ENCODE assay signal across 9 cellular contexts in the genomic region with DNA sequence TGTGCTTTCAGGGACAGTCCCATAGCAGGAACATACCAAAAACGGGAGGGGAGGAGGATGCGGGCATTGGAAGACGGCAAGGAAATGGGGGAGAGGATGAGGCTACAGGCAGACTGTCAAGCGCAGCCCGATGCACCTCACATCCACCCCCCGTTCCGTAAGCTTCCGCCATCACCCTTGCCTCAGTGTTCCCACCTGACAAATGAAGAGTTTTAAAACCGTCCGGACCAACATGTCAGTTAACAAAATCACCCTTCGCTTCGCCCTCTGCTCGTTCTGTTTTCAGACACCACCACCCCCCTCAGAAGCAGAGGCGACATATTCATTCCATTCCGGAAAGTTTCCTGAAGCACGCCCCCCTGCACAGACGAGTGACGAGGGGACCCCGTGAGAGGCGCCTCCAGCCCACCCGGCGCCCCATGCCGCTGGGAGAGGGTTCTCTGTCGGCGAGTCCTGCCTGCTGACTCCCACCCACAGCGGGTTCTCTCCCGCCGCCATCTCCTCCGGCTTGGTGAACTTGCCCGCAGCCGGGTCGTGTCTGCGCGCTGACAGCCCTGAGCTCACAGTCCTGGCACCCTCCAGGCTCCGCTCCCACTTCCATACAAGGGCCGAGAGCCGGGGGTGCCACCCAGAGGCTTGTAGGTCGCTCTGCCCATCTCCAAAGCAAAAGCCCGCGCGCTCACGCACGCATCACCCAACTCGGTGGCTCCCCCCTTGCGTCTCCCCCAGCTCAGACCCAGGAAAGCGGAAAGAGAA. TPM values are rescaled to one million over a fixed set of nuclear protein-coding genes. Genes with fewer than 3 reads are reported as not detected.
A peak's percentile ranks its signal among the peaks of the same experiment; 100 is the strongest.
DNase-seq lines count a peak whose midpoint lies in the region; ATAC-seq and TF ChIP-seq lines count a peak whose summit lies in the region.
"Had no signal": no experiment of that assay in that cellular context is flagged by ENCODE, and none has a peak within 500 bp of the region (broad histone marks: within the 10 kb centered on the region; RNA-seq: fewer than 3 reads in every experiment).

No MANE protein-coding gene starts in this region.

- H3K36me3 ChIP-seq in trophoblast cell (ENCODE audit: control insufficient read depth in 1 of 2, insufficient read depth in 2 of 2, low read length in 2 of 2) = no peaks in the 10 kb centered on the region
- H3K36me3 ChIP-seq: neutrophil had no signal

- no CpG with 5 or more reads among the region's 46 CpGs for WGBS in trophoblast cell (ENCODE audit: extremely low coverage, insufficient coverage, insufficient read length)

- peaks cover 28% of the 10 kb centered on the region for H3K27me3 ChIP-seq in trophoblast cell (ENCODE audit: insufficient read depth, low read length)

- no peak overlapping the region for H3K14ac ChIP-seq in trophoblast cell (ENCODE audit: low read length)

- H3K4me1 ChIP-seq in trophoblast cell (ENCODE audit: control insufficient read depth in 1 of 2, insufficient read depth in 2 of 2, low read length in 2 of 2) = peaks cover 15 to 17% of the 10 kb centered on the region in 2 experiments

- no peak overlapping the region for H2AFZ ChIP-seq in trophoblast cell (ENCODE audit: insufficient read depth, low read length, poor library complexity)

- H3K36me3 Mint-ChIP-seq in WTC11 (peaks cover 4% of the 10 kb centered on the region; the same call in 1 of the 2 replicates), endothelial cell (ENCODE audit: low read depth, unreplicated experiment) (peaks cover 4% of the 10 kb centered on the region)

- CTCF ChIA-PET in WTC11 (lab: Charles Lee) = interaction anchor here (0.9 to 4.6 kb wide), 6 partner anchors 8 to 95 kb away, joined by 3 to 25 read pairs (median 4); no protein-coding TSS in a partner anchor

- no peak overlapping the region for H4K8ac ChIP-seq in trophoblast cell (ENCODE audit: low read depth, low read length)

- H3K23ac ChIP-seq in trophoblast cell (ENCODE audit: low read length) = peak overlapping the region; percentile 80

- H3K4me3 ChIP-seq in trophoblast cell (ENCODE audit: low read depth, low read length) = no peak overlapping the region

- DNase-seq in DMS79 (lab: John Stamatoyannopoulos, UW) (peak; percentile 33), WTC11 (ENCODE audit: low spot score) (no peak), endothelial cell (ENCODE audit: low spot score) (no peak), trophoblast cell (peak in 1 of 2 donors; percentile 46), NCI-H774 (lab: John Stamatoyannopoulos, UW) (no peak), NCI-H2227 treated with DMSO at 0.1 percent for 48 hours (lab: John Stamatoyannopoulos, UW) (no peak)

- TF ChIP-seq CTCF in WTC11 (IDR thresholded peaks at IDR 0.05) (no peak), endothelial cell (IDR thresholded peaks at IDR 0.05; ENCODE audit: unreplicated experiment) (no peak)

- H3K4me3 Mint-ChIP-seq in WTC11 (peak overlapping the region; percentile 82), endothelial cell (ENCODE audit: unreplicated experiment) (peak overlapping the region; percentile 83)

- H4K12ac ChIP-seq in trophoblast cell (ENCODE audit: low read depth, low read length) = no peak overlapping the region

- H3K79me1 ChIP-seq in trophoblast cell (ENCODE audit: low read length) = peaks cover 3% of the 10 kb centered on the region

- H3K27ac Mint-ChIP-seq in WTC11 = no peak overlapping the region
- H3K27ac Mint-ChIP-seq in endothelial cell (ENCODE audit: unreplicated experiment) = no peak overlapping the region

- H2BK12ac ChIP-seq in trophoblast cell (ENCODE audit: low read length) = no peak overlapping the region

- no peak overlapping the region for H2BK5ac ChIP-seq in trophoblast cell (ENCODE audit: low read depth, low read length, poor library complexity)

- H2BK120ac ChIP-seq in trophoblast cell (ENCODE audit: insufficient read depth, low read length, poor library complexity) = no peak overlapping the region

- H3K9ac ChIP-seq in trophoblast cell (ENCODE audit: low read length) = no peak overlapping the region

- H3K27me3 Mint-ChIP-seq in WTC11 (ENCODE audit: low read depth) = peaks cover 45% of the 10 kb centered on the region
- peaks cover 33% of the 10 kb centered on the region for H3K27me3 Mint-ChIP-seq in endothelial cell (ENCODE audit: unreplicated experiment)

- H4K91ac ChIP-seq in trophoblast cell (ENCODE audit: low read depth, low read length) = no peak overlapping the region

- peaks cover 4% of the 10 kb centered on the region for H3K9me3 ChIP-seq in trophoblast cell (ENCODE audit: insufficient read depth, low read depth, low read length)
- H3K9me3 ChIP-seq: neutrophil had no signal

- H3K79me2 ChIP-seq in trophoblast cell (ENCODE audit: control insufficient read depth, insufficient read depth, low read length, poor library complexity) = no peaks in the 10 kb centered on the region

- POLR2A ChIA-PET in WTC11 (lab: Charles Lee) = no interaction called here

- no peak overlapping the region for H2AK5ac ChIP-seq in trophoblast cell (ENCODE audit: low read length)

- ATAC-seq in WTC11 (no peak), HG03045 (IDR thresholded peaks at IDR 0.05; ENCODE audit: unreplicated experiment) (no peak), GM18861 (IDR thresholded peaks at IDR 0.05; ENCODE audit: unreplicated experiment) (no peak)

- H3K4me1 Mint-ChIP-seq in WTC11 (peaks cover 63% of the 10 kb centered on the region), endothelial cell (ENCODE audit: unreplicated experiment) (peaks cover 19% of the 10 kb centered on the region)

- H3K9me3 Mint-ChIP-seq in WTC11 (peaks cover 9% of the 10 kb centered on the region), endothelial cell (ENCODE audit: unreplicated experiment) (no peaks in the 10 kb centered on the region)

- no peak overlapping the region for H3K18ac ChIP-seq in trophoblast cell (ENCODE audit: low read length)

- H3K27ac ChIP-seq in trophoblast cell (ENCODE audit: low read depth, low read length) = no peak overlapping the region
- H3K27ac ChIP-seq: neutrophil had no signal

- H3K4me2 ChIP-seq in trophoblast cell (ENCODE audit: low read length) = peak overlapping the region; percentile 34

- H3K4ac ChIP-seq in trophoblast cell (ENCODE audit: low read depth, low read length) = no peak overlapping the region

TF ChIP-seq in WTC11, 78 proteins besides CTCF, POLR2A, EP300 and RAD21 (continues in another document):
- TF ChIP-seq MXD4 (CRISPR knock-in tag; IDR thresholded peaks at IDR 0.05; ENCODE audit: borderline replicate concordance) = no peak
- TF ChIP-seq, protein P1, sequence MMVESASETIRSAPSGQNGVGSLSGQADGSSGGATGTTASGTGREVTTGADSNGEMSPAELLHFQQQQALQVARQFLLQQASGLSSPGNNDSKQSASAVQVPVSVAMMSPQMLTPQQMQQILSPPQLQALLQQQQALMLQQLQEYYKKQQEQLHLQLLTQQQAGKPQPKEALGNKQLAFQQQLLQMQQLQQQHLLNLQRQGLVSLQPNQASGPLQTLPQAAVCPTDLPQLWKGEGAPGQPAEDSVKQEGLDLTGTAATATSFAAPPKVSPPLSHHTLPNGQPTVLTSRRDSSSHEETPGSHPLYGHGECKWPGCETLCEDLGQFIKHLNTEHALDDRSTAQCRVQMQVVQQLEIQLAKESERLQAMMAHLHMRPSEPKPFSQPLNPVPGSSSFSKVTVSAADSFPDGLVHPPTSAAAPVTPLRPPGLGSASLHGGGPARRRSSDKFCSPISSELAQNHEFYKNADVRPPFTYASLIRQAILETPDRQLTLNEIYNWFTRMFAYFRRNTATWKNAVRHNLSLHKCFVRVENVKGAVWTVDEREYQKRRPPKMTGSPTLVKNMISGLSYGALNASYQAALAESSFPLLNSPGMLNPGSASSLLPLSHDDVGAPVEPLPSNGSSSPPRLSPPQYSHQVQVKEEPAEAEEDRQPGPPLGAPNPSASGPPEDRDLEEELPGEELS (CRISPR knock-in tag; IDR thresholded peaks at IDR 0.05) = no peak
- no peak for TF ChIP-seq JAZF1 (CRISPR knock-in tag; IDR thresholded peaks at IDR 0.05)
- TF ChIP-seq, protein P2, sequence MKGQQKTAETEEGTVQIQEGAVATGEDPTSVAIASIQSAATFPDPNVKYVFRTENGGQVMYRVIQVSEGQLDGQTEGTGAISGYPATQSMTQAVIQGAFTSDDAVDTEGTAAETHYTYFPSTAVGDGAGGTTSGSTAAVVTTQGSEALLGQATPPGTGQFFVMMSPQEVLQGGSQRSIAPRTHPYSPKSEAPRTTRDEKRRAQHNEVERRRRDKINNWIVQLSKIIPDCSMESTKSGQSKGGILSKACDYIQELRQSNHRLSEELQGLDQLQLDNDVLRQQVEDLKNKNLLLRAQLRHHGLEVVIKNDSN (CRISPR knock-in tag; IDR thresholded peaks at IDR 0.05) = no peak
- TF ChIP-seq, protein P3, sequence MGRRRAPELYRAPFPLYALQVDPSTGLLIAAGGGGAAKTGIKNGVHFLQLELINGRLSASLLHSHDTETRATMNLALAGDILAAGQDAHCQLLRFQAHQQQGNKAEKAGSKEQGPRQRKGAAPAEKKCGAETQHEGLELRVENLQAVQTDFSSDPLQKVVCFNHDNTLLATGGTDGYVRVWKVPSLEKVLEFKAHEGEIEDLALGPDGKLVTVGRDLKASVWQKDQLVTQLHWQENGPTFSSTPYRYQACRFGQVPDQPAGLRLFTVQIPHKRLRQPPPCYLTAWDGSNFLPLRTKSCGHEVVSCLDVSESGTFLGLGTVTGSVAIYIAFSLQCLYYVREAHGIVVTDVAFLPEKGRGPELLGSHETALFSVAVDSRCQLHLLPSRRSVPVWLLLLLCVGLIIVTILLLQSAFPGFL (CRISPR knock-in tag; IDR thresholded peaks at IDR 0.05; ENCODE audit: borderline replicate concordance) = no peak
- TF ChIP-seq, protein P4, sequence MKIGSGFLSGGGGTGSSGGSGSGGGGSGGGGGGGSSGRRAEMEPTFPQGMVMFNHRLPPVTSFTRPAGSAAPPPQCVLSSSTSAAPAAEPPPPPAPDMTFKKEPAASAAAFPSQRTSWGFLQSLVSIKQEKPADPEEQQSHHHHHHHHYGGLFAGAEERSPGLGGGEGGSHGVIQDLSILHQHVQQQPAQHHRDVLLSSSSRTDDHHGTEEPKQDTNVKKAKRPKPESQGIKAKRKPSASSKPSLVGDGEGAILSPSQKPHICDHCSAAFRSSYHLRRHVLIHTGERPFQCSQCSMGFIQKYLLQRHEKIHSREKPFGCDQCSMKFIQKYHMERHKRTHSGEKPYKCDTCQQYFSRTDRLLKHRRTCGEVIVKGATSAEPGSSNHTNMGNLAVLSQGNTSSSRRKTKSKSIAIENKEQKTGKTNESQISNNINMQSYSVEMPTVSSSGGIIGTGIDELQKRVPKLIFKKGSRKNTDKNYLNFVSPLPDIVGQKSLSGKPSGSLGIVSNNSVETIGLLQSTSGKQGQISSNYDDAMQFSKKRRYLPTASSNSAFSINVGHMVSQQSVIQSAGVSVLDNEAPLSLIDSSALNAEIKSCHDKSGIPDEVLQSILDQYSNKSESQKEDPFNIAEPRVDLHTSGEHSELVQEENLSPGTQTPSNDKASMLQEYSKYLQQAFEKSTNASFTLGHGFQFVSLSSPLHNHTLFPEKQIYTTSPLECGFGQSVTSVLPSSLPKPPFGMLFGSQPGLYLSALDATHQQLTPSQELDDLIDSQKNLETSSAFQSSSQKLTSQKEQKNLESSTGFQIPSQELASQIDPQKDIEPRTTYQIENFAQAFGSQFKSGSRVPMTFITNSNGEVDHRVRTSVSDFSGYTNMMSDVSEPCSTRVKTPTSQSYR (CRISPR knock-in tag; IDR thresholded peaks at IDR 0.05) = no peak
- no peak for TF ChIP-seq FOXK1 (CRISPR knock-in tag; IDR thresholded peaks at IDR 0.05)

RNA-seq across cellular contexts. Expression of a gene that starts 1.5 kb away (rescaled TPM):
- total RNA-seq in WTC11 (2021) (52.7 to 57.1 TPM (median 55.2 TPM) in 3 replicates), endothelial cell (ENCODE audit: unreplicated experiment) (6.6 TPM)
- polyA plus RNA-seq in trophoblast cell (2013) = 0.40 and 0.77 TPM in 2 replicates
